Comparison of ENCODE assay signal across 26 cellular contexts in the genomic region with DNA sequence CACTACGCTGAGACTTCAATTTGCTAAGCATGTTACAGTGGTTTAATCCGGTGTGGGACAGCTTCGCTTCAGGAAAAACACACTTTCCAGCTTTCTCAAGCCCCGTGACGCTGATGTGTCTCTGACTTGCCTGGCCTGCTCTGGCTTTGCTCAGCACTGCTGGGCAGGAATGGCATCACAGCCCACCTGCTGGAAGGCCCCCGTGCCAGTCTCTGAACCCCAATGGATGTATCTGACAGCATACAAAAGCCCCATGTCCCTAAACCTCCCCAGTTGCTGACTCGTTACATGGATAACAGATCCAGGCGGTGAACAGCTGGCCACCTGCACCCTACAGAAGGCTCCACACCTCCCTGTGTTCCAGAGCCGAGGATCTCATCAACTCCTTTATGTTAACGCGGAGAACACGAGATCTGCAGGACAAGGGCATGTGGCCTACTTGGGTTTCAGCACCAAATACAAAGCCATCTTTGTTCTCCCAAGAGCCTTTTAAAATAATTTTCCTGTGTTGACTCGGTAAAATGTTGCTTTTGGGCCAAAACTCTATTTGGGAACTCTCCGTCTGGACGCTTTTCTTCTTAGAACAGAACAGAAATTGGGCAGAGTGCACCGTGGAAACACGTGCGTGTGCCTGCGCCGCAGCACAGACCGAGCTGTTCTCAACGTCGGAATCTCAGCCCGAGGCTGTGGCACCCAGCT.
DNase-seq lines count a peak whose midpoint lies in the region; ATAC-seq and TF ChIP-seq lines count a peak whose summit lies in the region.
"Had no signal": no experiment of that assay in that cellular context is flagged by ENCODE, and none has a peak within 500 bp of the region (broad histone marks: within the 10 kb centered on the region; RNA-seq: fewer than 3 reads in every experiment).

No MANE protein-coding gene starts in this region.

- intact Hi-C loops in left ventricle myocardium superior (cut with micrococcal nuclease) (no loop called here), sciatic nerve (cut with DNase I) (no loop called here)

- H3K4me1 ChIP-seq in right atrium auricular region: peaks cover 0 to 15% of the 10 kb centered on the region in 2 donors
- H3K4me1 ChIP-seq: upper lobe of left lung had no signal

- no peak overlapping the region for H3K4me3 ChIP-seq in right atrium auricular region
- H3K4me3 ChIP-seq: upper lobe of left lung had no signal

- TF ChIP-seq CTCF in right atrium auricular region (IDR thresholded peaks at IDR 0.05): no peak

- no peaks in the 10 kb centered on the region for H3K27me3 ChIP-seq in right atrium auricular region
- H3K27me3 ChIP-seq: upper lobe of left lung had no signal

- H3K9me3 ChIP-seq in right atrium auricular region: no peaks in the 10 kb centered on the region
- H3K9me3 ChIP-seq: upper lobe of left lung had no signal

- ATAC-seq in left ventricle myocardium superior (peak; percentile 65), sciatic nerve (peak; percentile 54), GM21423 (IDR thresholded peaks at IDR 0.05; ENCODE audit: unreplicated experiment) (no peak), GM18861 (IDR thresholded peaks at IDR 0.05; ENCODE audit: unreplicated experiment) (no peak), GM18505 (IDR thresholded peaks at IDR 0.05; ENCODE audit: unreplicated experiment) (no peak)
- ATAC-seq: activated naive CD8-positive, alpha-beta T cell treated with anti-CD3 and anti-CD28 coated beads, Interleukin-2, amount 50 U/mL, for 24 hours; activated T-cell treated with anti-CD3 and anti-CD28 coated beads, Interleukin-2, amount 50 U/mL, for 72 hours; HCT116; naive thymus-derived CD4-positive, alpha-beta T cell; PC-3; SK-N-SH treated with all-trans-retinoic acid at 6 μM for 48 hours had no signal

- TF ChIP-seq POLR2A in GM18505 (IDR thresholded peaks at IDR 0.05; ENCODE audit: borderline replicate concordance, extremely low read depth, insufficient read depth, insufficient read length): no peak

- no peak for DNase-seq in left ventricle myocardium superior
- no peak for DNase-seq in right atrium auricular region (ENCODE audit: low spot score)
- DNase-seq in foreskin melanocyte: peak; percentile 72
- no peak for DNase-seq in sciatic nerve (ENCODE audit: low spot score)
- no peak for DNase-seq in hypothalamus (lab: John Stamatoyannopoulos, UW)
- DNase-seq: activated CD4-positive, alpha-beta T cell treated with anti-CD3 and anti-CD28 coated beads, Interleukin-2, amount 50 U/mL, for 48 hours; activated CD4-positive, CD25-positive, alpha-beta regulatory T cell treated with anti-CD3 and anti-CD28 coated beads, Interleukin-2, amount 50 U/mL, for 72 hours; activated naive CD8-positive, alpha-beta T cell treated with anti-CD3 and anti-CD28 coated beads, Interleukin-2, amount 50 U/mL, for 24 hours; activated T-cell treated with anti-CD3 and anti-CD28 coated beads, Interleukin-2, amount 50 U/mL, for 72 hours; COR-L47; Karpas-422; naive thymus-derived CD4-positive, alpha-beta T cell; NCI-H1417 treated with DMSO at 0.1 percent for 48 hours; NCI-H2081; NCI-H524 treated with DMSO at 0.1 percent for 48 hours; NK-92 treated with Interleukin-12 subunit alpha and Interleukin-12 subunit beta, amount 100 ng/mL, for 24 hours; nucleus accumbens; PC-3; stimulated activated CD4-positive, alpha-beta T cell treated with anti-CD3 and anti-CD28 coated beads, Interleukin-4, amount 100 ng/mL, for 4 hours; T-helper 2 cell; upper lobe of left lung had no signal

- H3K36me3 ChIP-seq in right atrium auricular region: no peaks in the 10 kb centered on the region
- H3K36me3 ChIP-seq: upper lobe of left lung had no signal

- no peak overlapping the region for H3K27ac ChIP-seq in right atrium auricular region
- H3K27ac ChIP-seq: upper lobe of left lung had no signal

Comparison
In these comparisons a context has a peak if more than half of its experiments do, and no peak if none do; other contexts are left out.
1. ATAC-seq: peak in left ventricle myocardium superior (single experiment) and sciatic nerve (single experiment); none in GM21423 (single experiment), GM18861 (single experiment) and GM18505 (single experiment).